In genomic region chr20:58906894-58907293, GRCh38 we compare ENCODE assay signal across 1 cellular context.
TF ChIP-seq lines count a peak whose summit lies in the region.

No MANE protein-coding gene starts in this region.

TF ChIP-seq in HEK293, 187 proteins besides CTCF, POLR2A, EP300 and RAD21 (continued from another document):
- TF ChIP-seq PRDM4 (tag by site-specific recombination; IDR thresholded peaks at IDR 0.05) (0 out of 2 replicates have a peak, but pooled peaks have one; percentile 8), PATZ1 (tag by site-specific recombination; IDR thresholded peaks at IDR 0.05) (no peak)
